In the genomic region with DNA sequence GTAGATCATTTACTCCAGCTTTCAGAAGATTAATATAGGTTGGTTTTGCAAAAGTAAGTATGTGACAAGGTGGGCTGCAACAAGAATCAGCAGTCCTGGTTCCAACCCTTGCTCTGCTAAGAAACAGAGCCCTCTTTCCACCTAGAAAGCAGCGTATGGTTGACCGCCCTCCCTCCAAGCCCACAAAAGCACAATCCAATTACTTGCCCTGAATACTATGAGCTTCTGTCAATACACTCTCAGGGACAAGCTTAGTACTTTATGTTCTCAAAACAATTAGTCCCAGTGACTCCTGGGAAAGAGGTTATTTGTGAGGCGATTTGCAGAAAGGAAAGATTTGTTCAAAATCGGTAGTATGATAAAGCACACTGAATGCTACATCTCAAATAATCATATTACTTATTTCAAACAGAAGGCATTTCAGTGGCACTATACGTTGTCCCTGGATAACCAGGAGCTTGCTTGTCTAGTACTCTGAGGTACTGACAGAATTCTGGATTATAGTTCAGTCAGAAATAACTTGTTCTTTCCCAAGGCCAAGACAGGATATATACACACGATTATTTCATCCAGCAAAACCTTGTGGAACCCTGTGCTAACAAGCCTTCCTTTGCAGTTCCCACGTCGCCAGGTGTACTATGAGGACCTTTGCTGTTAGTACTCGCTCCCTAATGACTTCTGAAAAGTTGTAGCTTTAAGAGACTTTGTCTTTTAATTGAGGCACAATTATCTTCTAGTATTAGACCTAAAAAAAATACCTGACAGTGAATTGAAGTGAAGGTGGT, we compare ENCODE assay signal across 27 cellular contexts.
"Had no signal": no experiment of that assay in that cellular context is flagged by ENCODE, and none has a peak within 500 bp of the region (broad histone marks: within the 10 kb centered on the region; RNA-seq: fewer than 3 reads in every experiment).

No MANE protein-coding gene starts in this region.

- H3K4me3 Mint-ChIP-seq: activated CD4-positive, alpha-beta memory T cell treated with anti-CD3 and anti-CD28 coated beads, Interleukin-2, amount 10 ng/mL, durations not matched to agents 7 days and 5 days; activated naive CD4-positive, alpha-beta T cell treated with anti-CD3 and anti-CD28 coated beads, Interleukin-2, amount 50 U/mL, for 24 hours; activated T-cell treated with anti-CD3 and anti-CD28 coated beads, Interleukin-2, amount 50 U/mL, for 4 hours; effector memory CD8-positive, alpha-beta T cell; natural killer cell; stimulated activated effector memory CD8-positive, alpha-beta T cell treated with anti-CD3 and anti-CD28 coated beads, Interleukin-12 subunit alpha, Interleukin-12 subunit beta, amount 100 ng/mL, for 72 hours; T-helper 17 cell had no signal

- H3K27ac Mint-ChIP-seq: activated CD4-positive, alpha-beta memory T cell treated with anti-CD3 and anti-CD28 coated beads, Interleukin-2, amount 10 ng/mL, durations not matched to agents 7 days and 5 days; activated naive CD4-positive, alpha-beta T cell treated with anti-CD3 and anti-CD28 coated beads, Interleukin-2, amount 50 U/mL, for 24 hours; activated T-helper 2 cell treated with anti-CD3 and anti-CD28 coated beads, Interferon-gamma antibody, Interleukin-2, Interleukin-4, amounts not matched to agents 10 μg/mL and 5 μg/mL and 100 μg/mL, durations not matched to agents 14 hours and 24 hours and 36 hours; effector memory CD8-positive, alpha-beta T cell; natural killer cell; stimulated activated effector memory CD8-positive, alpha-beta T cell treated with anti-CD3 and anti-CD28 coated beads, Interleukin-12 subunit alpha, Interleukin-12 subunit beta, amount 100 ng/mL, for 72 hours; T-helper 17 cell had no signal

- H3K27ac ChIP-seq: brain microvascular endothelial cell, coronary artery, dorsolateral prefrontal cortex, gastroesophageal sphincter, hepatocyte, skin epidermis, tibial nerve, WERI-Rb-1 had no signal

- DNase-seq: activated CD4-positive, alpha-beta memory T cell treated with anti-CD3 and anti-CD28 coated beads, Interleukin-2, amount 10 ng/mL, durations not matched to agents 7 days and 5 days; activated CD4-positive, alpha-beta T cell treated with anti-CD3 and anti-CD28 coated beads for 48 hours; activated T-cell treated with anti-CD3 and anti-CD28 coated beads, Interleukin-2, amount 50 U/mL, for 4 hours; aorta; brain microvascular endothelial cell; dorsolateral prefrontal cortex; effector memory CD8-positive, alpha-beta T cell; left colon; mesenchymal stem cell; natural killer cell; stimulated activated CD4-positive, alpha-beta T cell treated with anti-CD3 and anti-CD28 coated beads, Interleukin-12 subunit alpha, Interleukin-12 subunit beta, amount 100 ng/mL, for 4 hours; stimulated activated CD4-positive, alpha-beta T cell treated with anti-CD3 and anti-CD28 coated beads, Interleukin-4, amount 100 ng/mL, for 1 hour; stomach; SW 1271; T-helper 17 cell; T1000; WERI-Rb-1 had no signal

- H3K79me2 ChIP-seq: hepatocyte had no signal

- ATAC-seq: activated CD4-positive, CD25-positive, alpha-beta regulatory T cell treated with anti-CD3 and anti-CD28 coated beads, Interleukin-2, amount 50 U/mL, for 24 hours; activated T-cell treated with anti-CD3 and anti-CD28 coated beads, Interleukin-2, amount 50 U/mL, for 4 hours; effector memory CD8-positive, alpha-beta T cell; gastroesophageal sphincter; left colon; natural killer cell; sciatic nerve; stimulated activated effector memory CD8-positive, alpha-beta T cell treated with anti-CD3 and anti-CD28 coated beads, Interleukin-12 subunit alpha, Interleukin-12 subunit beta, amount 100 ng/mL, for 72 hours; T-helper 17 cell had no signal

- H3K4me2 ChIP-seq: hepatocyte had no signal

- H3K9me3 Mint-ChIP-seq: natural killer cell had no signal

- H3K9me3 ChIP-seq: gastroesophageal sphincter, stomach, tibial nerve had no signal

- H3K4me3 ChIP-seq: coronary artery, dorsolateral prefrontal cortex, gastroesophageal sphincter, hepatocyte, skin epidermis, stomach, tibial nerve had no signal

- H3K4me1 Mint-ChIP-seq: activated CD4-positive, alpha-beta memory T cell treated with anti-CD3 and anti-CD28 coated beads, Interleukin-2, amount 10 ng/mL, durations not matched to agents 7 days and 5 days; activated naive CD4-positive, alpha-beta T cell treated with anti-CD3 and anti-CD28 coated beads, Interleukin-2, amount 50 U/mL, for 24 hours; natural killer cell; stimulated activated effector memory CD8-positive, alpha-beta T cell treated with anti-CD3 and anti-CD28 coated beads, Interleukin-12 subunit alpha, Interleukin-12 subunit beta, amount 100 ng/mL, for 72 hours; T-helper 17 cell had no signal

- H3K27me3 ChIP-seq: brain microvascular endothelial cell, dorsolateral prefrontal cortex, gastroesophageal sphincter, hepatocyte, stomach, tibial nerve had no signal

- H3K36me3 ChIP-seq: brain microvascular endothelial cell, gastroesophageal sphincter, stomach, tibial nerve, WERI-Rb-1 had no signal

- H2AFZ ChIP-seq: hepatocyte had no signal

- H3K27me3 Mint-ChIP-seq: activated naive CD4-positive, alpha-beta T cell treated with anti-CD3 and anti-CD28 coated beads, Interleukin-2, amount 50 U/mL, for 24 hours had no signal

- H3K36me3 Mint-ChIP-seq: activated naive CD4-positive, alpha-beta T cell treated with anti-CD3 and anti-CD28 coated beads, Interleukin-2, amount 50 U/mL, for 24 hours; natural killer cell; stimulated activated effector memory CD8-positive, alpha-beta T cell treated with anti-CD3 and anti-CD28 coated beads, Interleukin-12 subunit alpha, Interleukin-12 subunit beta, amount 100 ng/mL, for 72 hours had no signal
